In the genomic region with DNA sequence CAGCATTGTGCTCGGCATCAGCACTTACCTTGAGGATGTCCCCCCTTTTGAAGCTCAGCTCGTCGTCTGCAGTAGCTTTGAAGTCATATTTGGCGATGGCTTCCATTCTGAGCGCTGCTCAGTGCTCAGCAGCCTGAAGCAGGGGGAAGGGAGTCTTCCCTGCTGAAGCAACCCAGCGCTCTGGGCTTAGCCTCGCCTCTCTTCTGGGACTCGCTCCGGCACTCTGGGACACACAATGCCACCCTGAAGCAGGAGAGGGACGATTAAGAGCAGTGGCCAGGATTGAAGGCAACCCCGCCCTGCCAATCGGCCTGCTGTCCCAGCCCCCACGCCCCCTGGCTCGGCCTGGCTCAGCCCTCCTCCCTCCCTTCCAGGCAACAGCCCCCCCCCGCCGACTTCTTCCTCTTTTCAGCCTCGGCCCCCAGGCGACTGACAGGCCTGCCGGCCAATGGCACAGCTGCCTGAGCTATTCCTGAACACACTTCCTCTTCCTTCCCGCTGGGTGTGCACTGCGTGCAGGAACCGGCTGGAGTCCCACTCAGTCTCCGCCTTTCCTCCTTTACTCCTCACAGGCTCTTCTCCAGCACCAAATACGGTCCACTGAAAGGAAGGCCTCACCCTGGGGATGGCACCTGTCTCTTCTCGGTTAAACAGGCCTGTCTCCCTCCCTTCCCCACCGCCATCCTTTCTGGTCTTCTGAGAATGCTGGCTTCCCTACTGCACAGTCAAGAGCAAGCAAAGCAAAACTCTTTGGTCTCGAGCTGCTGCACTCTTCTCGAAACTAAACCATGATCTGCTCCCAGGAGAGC, we compare ENCODE assay signal across 8 cellular contexts. TPM values are rescaled to one million over a fixed set of nuclear protein-coding genes. Genes with fewer than 3 reads are reported as not detected.
A peak's percentile ranks its signal among the peaks of the same experiment; 100 is the strongest.
DNase-seq lines count a peak whose midpoint lies in the region; ATAC-seq and TF ChIP-seq lines count a peak whose summit lies in the region.

No MANE protein-coding gene starts in this region.

- 3% methylated on average over 17 of the region's 28 CpGs for WGBS in right lobe of liver (ENCODE audit: insufficient coverage, low coverage, low lambda C conversion rate, missing lambda C conversion rate)

- TF ChIP-seq CTCF in dorsolateral prefrontal cortex (IDR thresholded peaks at IDR 0.05 in 54 of 56, conservative IDR thresholded peaks at IDR 0.05 in 2 of 56; ENCODE audit: low read depth in 1 of 56, partially characterized antibody in 56 of 56) (peak in 37 of 56 donors; percentile 4 to 52 (median 24)), right lobe of liver (IDR thresholded peaks at IDR 0.05) (peak; percentile 5 to 34 (median 15))

- peak; percentile 55 for TF ChIP-seq POLR2A in right lobe of liver (IDR thresholded peaks at IDR 0.05)

- H3K4me1 ChIP-seq in right lobe of liver: peaks cover 0 to 36% (median 5%) of the 10 kb centered on the region in 4 donors

- DNase-seq in AG20443 (ENCODE audit: low spot score) (peak; percentile 96), GM19238 (ENCODE audit: insufficient read length, low spot score) (peak; percentile 88), NCI-H748 (lab: John Stamatoyannopoulos, UW; ENCODE audit: unreplicated experiment) (peak; percentile 97), dorsolateral prefrontal cortex (peak; percentile 98 to 99 (median 99)), right lobe of liver (peak; percentile 99 to 100 (median 99))
- peak; percentile 87 to 91 for DNase-seq in activated CD4-positive, alpha-beta T cell treated with anti-CD3 and anti-CD28 coated beads, Interleukin-2, amount 50 U/mL, for 48 hours
- peak; percentile 76 for DNase-seq in stimulated activated CD4-positive, alpha-beta T cell treated with anti-CD3 and anti-CD28 coated beads, Interleukin-4, amount 100 ng/mL, for 1 hour

- peak overlapping the region; percentile 54 to 99 (median 77) for H3K4me3 ChIP-seq in dorsolateral prefrontal cortex
- H3K4me3 ChIP-seq in right lobe of liver: peak overlapping the region; percentile 55 to 66 (median 58)

- no peaks in the 10 kb centered on the region for H3K27me3 ChIP-seq in dorsolateral prefrontal cortex
- H3K27me3 ChIP-seq in right lobe of liver: no peaks in the 10 kb centered on the region

- H3K9me3 ChIP-seq in right lobe of liver: no peaks in the 10 kb centered on the region

- intact Hi-C loops in dorsolateral prefrontal cortex (cut with DNase I): loop anchor here (1.0 to 5.0 kb wide), 2 partner anchors 12 to 66 kb away; a partner anchor contains a TSS
- intact Hi-C loops in right lobe of liver (cut with DNase I): no loop called here

- H3K27ac ChIP-seq in dorsolateral prefrontal cortex (peak overlapping the region; percentile 55 to 97 (median 91)), right lobe of liver (peak overlapping the region; percentile 36 to 75 (median 45))

- ATAC-seq in HG03558 (IDR thresholded peaks at IDR 0.05; ENCODE audit: extremely low read depth, unreplicated experiment) (peak; percentile 42), right lobe of liver (peak; percentile 99 to 100 (median 99))

- H3K36me3 ChIP-seq in right lobe of liver: peaks cover 0 to 6% (median 4%) of the 10 kb centered on the region in 4 donors

RNA-seq across cellular contexts. Expression of a gene that starts 11.8 kb away (rescaled TPM):
- total RNA-seq in dorsolateral prefrontal cortex: 100 to 1,000 TPM in 110 of 120 experiments, 10 to 100 TPM in 10; 79.0 to 181 (median 137) TPM
- total RNA-seq in right lobe of liver: 10 to 100 TPM; 42.4 to 70.5 (median 53.8) TPM

Comparison
In these comparisons a context has a peak if more than half of its experiments do, and no peak if none do; other contexts are left out.
1. Peak in every context shown above with its lines: DNase-seq, ATAC-seq, H3K4me3 ChIP-seq and H3K27ac ChIP-seq.
2. intact Hi-C loops: an anchor here in dorsolateral prefrontal cortex (1.0 to 5.0 kb wide); none called in right lobe of liver.